Comparison of ENCODE assay signal across 21 cellular contexts in the genomic region with DNA sequence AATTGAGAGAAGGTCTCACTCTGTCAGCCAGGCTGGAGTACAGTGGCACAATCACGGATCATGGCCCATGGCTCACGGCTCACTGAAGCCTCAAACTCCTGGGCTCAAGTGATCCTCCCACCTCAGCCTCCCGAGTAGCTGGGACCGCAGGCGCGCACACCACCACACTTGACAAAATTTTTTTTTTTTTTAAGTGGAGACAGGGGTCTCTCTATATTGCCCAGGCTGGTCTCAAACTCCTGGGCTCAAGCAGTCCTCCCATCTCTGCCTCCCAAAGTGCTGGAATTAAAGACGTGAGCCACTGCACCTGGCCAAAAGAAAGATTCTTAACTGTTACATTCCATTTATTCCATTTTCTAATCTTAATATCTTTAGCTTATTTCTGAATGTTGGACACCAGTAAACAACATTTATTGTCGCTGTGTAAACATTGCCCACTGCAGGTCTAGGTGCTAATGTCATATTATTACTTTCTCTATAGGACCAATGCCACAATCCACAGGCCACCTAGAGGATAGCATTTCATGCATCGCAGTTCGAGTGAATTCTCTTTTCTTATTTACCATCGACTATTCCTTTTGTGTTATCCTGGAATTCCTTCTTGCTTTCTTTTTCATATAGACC.
"Had no signal": no experiment of that assay in that cellular context is flagged by ENCODE, and none has a peak within 500 bp of the region (broad histone marks: within the 10 kb centered on the region; RNA-seq: fewer than 3 reads in every experiment).

No MANE protein-coding gene starts in this region.

- H3K9me3 Mint-ChIP-seq: activated CD4-positive, alpha-beta memory T cell treated with anti-CD3 and anti-CD28 coated beads for 36 hours; activated CD4-positive, alpha-beta T cell treated with anti-CD3 and anti-CD28 coated beads, Interleukin-2, amount 10 ng/mL, durations not matched to agents 7 days and 5 days had no signal

- H3K36me3 Mint-ChIP-seq: activated CD4-positive, alpha-beta memory T cell treated with anti-CD3 and anti-CD28 coated beads for 36 hours had no signal

- H3K4me3 Mint-ChIP-seq: activated CD4-positive, alpha-beta memory T cell treated with anti-CD3 and anti-CD28 coated beads for 36 hours; activated CD4-positive, alpha-beta T cell treated with anti-CD3 and anti-CD28 coated beads, Interleukin-2, amount 10 ng/mL, durations not matched to agents 7 days and 5 days had no signal

- H3K36me3 ChIP-seq: colonic mucosa, Peyer's patch, SJSA1 had no signal

- H3K4me2 ChIP-seq: KMS-11 had no signal

- H3K9ac ChIP-seq: KMS-11 had no signal

- H3K4me3 ChIP-seq: colonic mucosa, Peyer's patch, SJSA1 had no signal

- H3K9me3 ChIP-seq: colonic mucosa, Peyer's patch, SJSA1 had no signal

- H3K27ac ChIP-seq: colonic mucosa, KMS-11, Peyer's patch, RWPE1, SJSA1 had no signal

- ATAC-seq: activated naive CD4-positive, alpha-beta T cell treated with anti-CD3 and anti-CD28 coated beads, Interleukin-2, amount 50 U/mL, for 72 hours had no signal

- H3K4me1 ChIP-seq: colonic mucosa, Peyer's patch, SJSA1 had no signal

- H3K27me3 Mint-ChIP-seq: activated CD4-positive, alpha-beta memory T cell treated with anti-CD3 and anti-CD28 coated beads for 36 hours; activated CD4-positive, alpha-beta T cell treated with anti-CD3 and anti-CD28 coated beads, Interleukin-2, amount 10 ng/mL, durations not matched to agents 7 days and 5 days had no signal

- DNase-seq: activated CD4-positive, alpha-beta memory T cell treated with anti-CD3 and anti-CD28 coated beads for 36 hours; activated CD4-positive, alpha-beta T cell treated with anti-CD3 and anti-CD28 coated beads, Interleukin-2, amount 10 ng/mL, durations not matched to agents 7 days and 5 days; activated CD4-positive, CD25-positive, alpha-beta regulatory T cell; activated T-cell treated with anti-CD3 and anti-CD28 coated beads for 4 hours; colonic mucosa; NCI-H1092 treated with DMSO at 0.1 percent for 48 hours; NCI-H1417 treated with DMSO at 0.1 percent for 48 hours; NCI-H1694; NCI-H2029; NCI-H2107; NCI-H510A treated with DMSO at 0.1 percent for 48 hours; NCI-H69; NK-92 treated with Interleukin-12 subunit alpha and Interleukin-12 subunit beta, amount 100 ng/mL, for 24 hours; Peyer's patch; Right ventricle myocardium superior; T-helper 2 cell; T1000 had no signal

- H3K27me3 ChIP-seq: colonic mucosa, Peyer's patch, SJSA1 had no signal

- H3K27ac Mint-ChIP-seq: activated CD4-positive, alpha-beta memory T cell treated with anti-CD3 and anti-CD28 coated beads for 36 hours; activated CD4-positive, alpha-beta T cell treated with anti-CD3 and anti-CD28 coated beads, Interleukin-2, amount 10 ng/mL, durations not matched to agents 7 days and 5 days had no signal
